13 cellular contexts compared by ENCODE assay signal in genomic region chr6:7463785-7464184, GRCh38.
DNase-seq lines count a peak whose midpoint lies in the region; ATAC-seq, FAIRE-seq and TF ChIP-seq lines count a peak whose summit lies in the region.
"Had no signal": no experiment of that assay in that cellular context is flagged by ENCODE, and none has a peak within 500 bp of the region (broad histone marks: within the 10 kb centered on the region; RNA-seq: fewer than 3 reads in every experiment).

No MANE protein-coding gene starts in this region.

- H3K4me2 ChIP-seq in keratinocyte (ENCODE audit: control insufficient read depth, extremely low read depth, insufficient read depth, low read depth, low read length), result no peak overlapping the region

- no peak overlapping the region for H3K4me3 ChIP-seq in breast epithelium
- no peak overlapping the region for H3K4me3 ChIP-seq in bronchial epithelial cell (ENCODE audit: low read depth, low read length)
- H3K4me3 ChIP-seq in keratinocyte (ENCODE audit: control insufficient read depth in 2 of 3, extremely low read depth in 1 of 3, insufficient read depth in 2 of 3, low read depth in 1 of 3, low read length in 3 of 3), result no peak overlapping the region
- H3K4me3 ChIP-seq: upper lobe of left lung had no signal

- no TSS peak for BruUV-seq in MCF 10A (replicated peaks; lab: Mats Ljungman, UMichigan)

- H3K9ac ChIP-seq in keratinocyte (ENCODE audit: control insufficient read depth, extremely low read depth, insufficient read depth, low read length), result no peak overlapping the region

- H3K27ac ChIP-seq in breast epithelium (no peak overlapping the region), keratinocyte (ENCODE audit: control insufficient read depth, insufficient read depth, low read length) (no peak overlapping the region)
- H3K27ac ChIP-seq: upper lobe of left lung had no signal

- no peaks in the 10 kb centered on the region for H4K20me1 ChIP-seq in keratinocyte (ENCODE audit: control insufficient read depth, extremely low read depth, insufficient read depth, low read length)

- H3K36me3 ChIP-seq in breast epithelium, result no peaks in the 10 kb centered on the region
- H3K36me3 ChIP-seq in bronchial epithelial cell (ENCODE audit: control insufficient read depth, insufficient read depth, low read length), result no peaks in the 10 kb centered on the region
- no peaks in the 10 kb centered on the region for H3K36me3 ChIP-seq in keratinocyte (ENCODE audit: control insufficient read depth in 2 of 2, extremely low read depth in 1 of 2, insufficient read depth in 2 of 2, low read length in 2 of 2)
- H3K36me3 ChIP-seq: upper lobe of left lung had no signal

- H3K4me1 Mint-ChIP-seq in MCF 10A (ENCODE audit: insufficient read depth, unreplicated experiment), result peaks cover 20% of the 10 kb centered on the region
- H3K4me1 Mint-ChIP-seq in activated naive CD8-positive, alpha-beta T cell treated with anti-CD3 and anti-CD28 coated beads, Interleukin-2, amount 50 U/mL, for 24 hours, result peaks cover 8% of the 10 kb centered on the region
- H3K4me1 Mint-ChIP-seq: activated CD4-positive, alpha-beta memory T cell treated with anti-CD3 and anti-CD28 coated beads, Interleukin-2, amount 10 ng/mL, durations not matched to agents 7 days and 5 days had no signal

- ATAC-seq in left ventricle myocardium superior, result no peak
- no peak for ATAC-seq in activated naive CD8-positive, alpha-beta T cell treated with anti-CD3 and anti-CD28 coated beads, Interleukin-2, amount 50 U/mL, for 24 hours

- no peaks in the 10 kb centered on the region for H3K36me3 Mint-ChIP-seq in MCF 10A (ENCODE audit: insufficient read depth, unreplicated experiment)
- H3K36me3 Mint-ChIP-seq in activated naive CD8-positive, alpha-beta T cell treated with anti-CD3 and anti-CD28 coated beads, Interleukin-2, amount 50 U/mL, for 24 hours (ENCODE audit: low read depth), result no peaks in the 10 kb centered on the region

- CTCF ChIA-PET in MCF 10A (lab: Yijun Ruan, JAX), result interaction anchor here (0.5 to 2.8 kb wide), 4 partner anchors 31 to 458 kb away, joined by 3 to 9 read pairs (median 3); no protein-coding TSS in a partner anchor

- H3K4me1 ChIP-seq in breast epithelium (no peaks in the 10 kb centered on the region), keratinocyte (ENCODE audit: control insufficient read depth, extremely low read depth, insufficient read depth, low read length) (peaks cover 20% of the 10 kb centered on the region)
- H3K4me1 ChIP-seq: upper lobe of left lung had no signal

- FAIRE-seq in bronchial epithelial cell (lab: Jason Lieb, UNC) (no peak), keratinocyte (lab: Jason Lieb, UNC) (peak; percentile 83), urothelium cell line (lab: Jason Lieb, UNC) (no peak)
- FAIRE-seq: A204.1 had no signal

- POLR2A ChIA-PET in MCF 10A (lab: Yijun Ruan, JAX), result interaction anchor here (0.7 to 4.3 kb wide), 19 partner anchors 10 to 736 kb away, joined by 3 to 27 read pairs (median 5); partner anchors contain the start of genes CAGE1, DSP and RIOK1

- peak overlapping the region; percentile 73 for H3K27ac Mint-ChIP-seq in MCF 10A (ENCODE audit: low read depth, unreplicated experiment)
- H3K27ac Mint-ChIP-seq in activated naive CD8-positive, alpha-beta T cell treated with anti-CD3 and anti-CD28 coated beads, Interleukin-2, amount 50 U/mL, for 24 hours, result no peak overlapping the region
- H3K27ac Mint-ChIP-seq: activated CD4-positive, alpha-beta memory T cell treated with anti-CD3 and anti-CD28 coated beads, Interleukin-2, amount 10 ng/mL, durations not matched to agents 7 days and 5 days had no signal

- H3K27me3 Mint-ChIP-seq in MCF 10A (ENCODE audit: insufficient read depth, unreplicated experiment), result no peaks in the 10 kb centered on the region
- peaks cover 9% of the 10 kb centered on the region for H3K27me3 Mint-ChIP-seq in activated naive CD8-positive, alpha-beta T cell treated with anti-CD3 and anti-CD28 coated beads, Interleukin-2, amount 50 U/mL, for 24 hours

- dilution Hi-C loops in keratinocyte (cut with MboI; ENCODE audit: extremely low pct_ligation_motif_present, low sequenced_read_pairs), result no loop called here

- no peaks in the 10 kb centered on the region for H3K9me3 ChIP-seq in breast epithelium
- no peaks in the 10 kb centered on the region for H3K9me3 ChIP-seq in keratinocyte (ENCODE audit: control insufficient read depth, low read depth, low read length)
- H3K9me3 ChIP-seq: upper lobe of left lung had no signal

- no peak overlapping the region for H3K4me3 Mint-ChIP-seq in MCF 10A (ENCODE audit: unreplicated experiment)
- H3K4me3 Mint-ChIP-seq in activated naive CD8-positive, alpha-beta T cell treated with anti-CD3 and anti-CD28 coated beads, Interleukin-2, amount 50 U/mL, for 24 hours, result no peak overlapping the region
- H3K4me3 Mint-ChIP-seq: activated CD4-positive, alpha-beta memory T cell treated with anti-CD3 and anti-CD28 coated beads, Interleukin-2, amount 10 ng/mL, durations not matched to agents 7 days and 5 days had no signal

- no peaks in the 10 kb centered on the region for H3K9me1 ChIP-seq in keratinocyte (ENCODE audit: control insufficient read depth, extremely low read depth, insufficient read depth, low read length)

- no peaks in the 10 kb centered on the region for H3K27me3 ChIP-seq in breast epithelium
- H3K27me3 ChIP-seq in bronchial epithelial cell (ENCODE audit: control insufficient read depth, insufficient read depth, low read length), result no peaks in the 10 kb centered on the region
- no peaks in the 10 kb centered on the region for H3K27me3 ChIP-seq in keratinocyte (ENCODE audit: control insufficient read depth, extremely low read depth, insufficient read depth, low read length)
- H3K27me3 ChIP-seq: upper lobe of left lung had no signal

- no peaks in the 10 kb centered on the region for H3K79me2 ChIP-seq in keratinocyte (ENCODE audit: control insufficient read depth, insufficient read depth, low read length)

- DNase-seq in MCF 10A (ENCODE audit: unreplicated experiment), result peak; percentile 45
- no peak for DNase-seq in breast epithelium (ENCODE audit: low spot score in 2 of 2)
- peak; percentile 76 for DNase-seq in bronchial epithelial cell (ENCODE audit: low read depth)
- DNase-seq in keratinocyte (ENCODE audit: low read depth, low spot score), result no peak
- peak; percentile 40 for DNase-seq in urothelium cell line (ENCODE audit: low spot score)
- no peak for DNase-seq in left ventricle myocardium superior
- no peak for DNase-seq in hippocampal formation (lab: John Stamatoyannopoulos, UW)
- DNase-seq in activated naive CD8-positive, alpha-beta T cell treated with anti-CD3 and anti-CD28 coated beads, Interleukin-2, amount 50 U/mL, for 24 hours, result no peak
- DNase-seq: activated CD4-positive, alpha-beta memory T cell treated with anti-CD3 and anti-CD28 coated beads, Interleukin-2, amount 10 ng/mL, durations not matched to agents 7 days and 5 days; Calu3; NCI-H345; upper lobe of left lung had no signal

- no peaks in the 10 kb centered on the region for H3K9me3 Mint-ChIP-seq in MCF 10A (ENCODE audit: unreplicated experiment)
- H3K9me3 Mint-ChIP-seq in activated naive CD8-positive, alpha-beta T cell treated with anti-CD3 and anti-CD28 coated beads, Interleukin-2, amount 50 U/mL, for 24 hours, result no peaks in the 10 kb centered on the region
- H3K9me3 Mint-ChIP-seq: activated CD4-positive, alpha-beta memory T cell treated with anti-CD3 and anti-CD28 coated beads, Interleukin-2, amount 10 ng/mL, durations not matched to agents 7 days and 5 days had no signal

- peak overlapping the region; percentile 30 for H2AFZ ChIP-seq in keratinocyte (ENCODE audit: control insufficient read depth, low read length)

- no peak for TF ChIP-seq POLR2A in breast epithelium (IDR thresholded peaks at IDR 0.05)

- TF ChIP-seq CTCF in MCF 10A (IDR thresholded peaks at IDR 0.05; ENCODE audit: unreplicated experiment) (no peak), breast epithelium (IDR thresholded peaks at IDR 0.05) (no peak), bronchial epithelial cell (IDR thresholded peaks at IDR 0.05; ENCODE audit: insufficient read depth, low read length, severe bottlenecking) (no peak), keratinocyte (optimal IDR thresholded peaks at IDR 0.05 in 1 of 3, IDR thresholded peaks at IDR 0.05 in 1 of 3, conservative IDR thresholded peaks at IDR 0.05 in 1 of 3; ENCODE audit: extremely low read depth in 1 of 3, insufficient read depth in 2 of 3, low read length in 3 of 3) (no peak)

- intact Hi-C loops in MCF 10A (cut with micrococcal nuclease) (no loop called here), breast epithelium (cut with DNase I; ENCODE audit: low total_unique reads) (no loop called here), left ventricle myocardium superior (cut with micrococcal nuclease) (no loop called here)

Comparison
In these comparisons a context has a peak if more than half of its experiments do, and no peak if none do; other contexts are left out.
1. DNase-seq: peak in MCF 10A (single experiment), bronchial epithelial cell (single experiment) and urothelium cell line (single experiment); none in breast epithelium (0 of 2), keratinocyte (single experiment), left ventricle myocardium superior (single experiment), hippocampal formation (0 of 2) and activated naive CD8-positive, alpha-beta T cell treated with anti-CD3 and anti-CD28 coated beads, Interleukin-2, amount 50 U/mL, for 24 hours (single experiment).